Comparison of ENCODE assay signal across 10 cellular contexts in the genomic region with DNA sequence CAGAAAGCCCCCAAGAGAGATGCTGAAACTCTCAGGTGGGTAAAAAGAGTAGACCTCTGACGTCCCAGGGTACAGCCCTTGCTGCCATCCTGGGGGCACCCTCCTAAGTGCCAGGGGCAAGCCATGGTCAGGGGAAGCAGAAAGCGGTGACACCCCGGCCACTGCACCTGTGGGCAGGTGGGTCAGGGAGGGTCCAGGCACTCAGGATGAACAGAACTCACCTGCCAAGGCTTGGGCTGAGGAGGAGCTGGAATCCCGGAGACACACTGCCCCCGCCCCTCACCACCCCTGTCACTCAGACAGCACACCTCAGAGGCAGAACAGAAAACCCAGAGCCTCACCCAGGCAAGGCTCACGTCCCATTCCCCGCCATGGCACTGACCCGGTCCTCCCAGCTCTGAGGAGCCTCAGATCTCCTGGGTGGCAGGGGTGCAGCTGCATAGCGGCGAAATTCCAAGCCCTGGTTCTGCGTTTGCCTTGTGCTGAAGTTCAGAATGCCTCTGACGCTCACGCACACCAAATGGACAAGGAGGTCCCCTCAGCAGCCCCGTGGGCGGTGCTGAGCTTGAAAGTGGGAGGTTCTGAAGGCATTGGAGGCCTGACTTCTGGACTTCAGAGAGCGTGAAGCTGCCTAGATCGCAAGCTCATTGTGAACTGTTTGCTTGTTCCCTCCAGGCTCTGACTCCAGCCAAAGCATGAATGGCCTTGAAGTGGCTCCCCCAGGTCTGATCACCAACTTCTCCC. TPM values are rescaled to one million over a fixed set of nuclear protein-coding genes. Genes with fewer than 3 reads are reported as not detected.
A peak's percentile ranks its signal among the peaks of the same experiment; 100 is the strongest.
DNase-seq lines count a peak whose midpoint lies in the region; ATAC-seq, FAIRE-seq and TF ChIP-seq lines count a peak whose summit lies in the region.
"Had no signal": no experiment of that assay in that cellular context is flagged by ENCODE, and none has a peak within 500 bp of the region (broad histone marks: within the 10 kb centered on the region; RNA-seq: fewer than 3 reads in every experiment).

No MANE protein-coding gene starts in this region.

- no peak for DNase-seq in Panc1 (ENCODE audit: low read depth, low spot score)
- DNase-seq in left ventricle myocardium superior, result peak; percentile 31
- DNase-seq in stimulated activated naive B cell treated with anti-CD40 and anti-IgM and Interleukin-4, amounts not matched to agents 10 μg/mL and 1 μg/mL and 100 μg/mL, for 72 hours, result no peak
- no peak for DNase-seq in HTR-8/SVneo (ENCODE audit: insufficient read length, low spot score)
- DNase-seq in globus pallidus (ENCODE audit: low spot score), result no peak
- no peak for DNase-seq in erythroblast (lab: John Stamatoyannopoulos, UW)
- no peak for DNase-seq in NCI-H446 (lab: John Stamatoyannopoulos, UW)

- peaks cover 0 to 6% of the 10 kb centered on the region in 2 donors for H3K27me3 Mint-ChIP-seq in stimulated activated naive B cell treated with anti-CD40 and anti-IgM and Interleukin-4, amounts not matched to agents 10 μg/mL and 1 μg/mL and 100 μg/mL, for 72 hours

- in situ Hi-C loops in Panc1 (cut with HindIII; ENCODE audit: low pct_unique_long_range_greater_than_20kb, low sequenced_read_pairs), result no loop called here

- H3K4me3 Mint-ChIP-seq in stimulated activated naive B cell treated with anti-CD40 and anti-IgM and Interleukin-4, amounts not matched to agents 10 μg/mL and 1 μg/mL and 100 μg/mL, for 72 hours, result no peak overlapping the region

- peaks cover 6% of the 10 kb centered on the region; the same call in 1 of the 2 replicates for H3K4me1 ChIP-seq in Panc1 (ENCODE audit: control insufficient read depth, insufficient read depth, low read length)

- no peaks in the 10 kb centered on the region for H3K36me3 ChIP-seq in Panc1 (ENCODE audit: control insufficient read depth, insufficient read depth, low read length)

- no peak overlapping the region for H3K27ac ChIP-seq in Panc1 (ENCODE audit: low read length)

- FAIRE-seq in HTR-8/SVneo (lab: Jason Lieb, UNC), result no peak

- H3K4me3 ChIP-seq in Panc1 (ENCODE audit: low read depth in 2 of 2, low read length in 2 of 2), result no peak overlapping the region

- intact Hi-C loops in Panc1 (cut with micrococcal nuclease; ENCODE audit: unreplicated experiment), result no loop called here
- intact Hi-C loops in left ventricle myocardium superior (cut with micrococcal nuclease), result no loop called here

- H3K9me3 Mint-ChIP-seq in stimulated activated naive B cell treated with anti-CD40 and anti-IgM and Interleukin-4, amounts not matched to agents 10 μg/mL and 1 μg/mL and 100 μg/mL, for 72 hours, result no peaks in the 10 kb centered on the region

- no peaks in the 10 kb centered on the region for H3K27me3 ChIP-seq in Panc1 (ENCODE audit: control insufficient read depth, insufficient read depth, low read length)

- CTCF ChIA-PET in Panc1 (lab: Charles Lee), result interaction anchor here (0.7 to 2.2 kb wide), 3 partner anchors 59 to 122 kb away, joined by 3 to 42 read pairs (median 3); no protein-coding TSS in a partner anchor

- peak overlapping the region; percentile 51 for H3K27ac Mint-ChIP-seq in stimulated activated naive B cell treated with anti-CD40 and anti-IgM and Interleukin-4, amounts not matched to agents 10 μg/mL and 1 μg/mL and 100 μg/mL, for 72 hours

- no peak for TF ChIP-seq POLR2A in erythroblast (IDR thresholded peaks at IDR 0.05; ENCODE audit: low read length)

- BruUV-seq in Panc1 (replicated peaks; lab: Mats Ljungman, UMichigan), result no TSS peak

- peaks cover 58 to 81% of the 10 kb centered on the region in 2 donors for H3K4me1 Mint-ChIP-seq in stimulated activated naive B cell treated with anti-CD40 and anti-IgM and Interleukin-4, amounts not matched to agents 10 μg/mL and 1 μg/mL and 100 μg/mL, for 72 hours

- peaks cover 0 to 1% of the 10 kb centered on the region in 2 donors for H3K36me3 Mint-ChIP-seq in stimulated activated naive B cell treated with anti-CD40 and anti-IgM and Interleukin-4, amounts not matched to agents 10 μg/mL and 1 μg/mL and 100 μg/mL, for 72 hours

- POLR2A ChIA-PET in Panc1 (lab: Charles Lee), result no interaction called here

- no peak; the same call in 1 of the 2 replicates for TF ChIP-seq CTCF in Panc1 (IDR thresholded peaks at IDR 0.05)

- H3K9me3 ChIP-seq in Panc1 (ENCODE audit: control insufficient read depth, insufficient read depth, low read depth, low read length), result no peaks in the 10 kb centered on the region

- peak; percentile 7 for ATAC-seq in GM18907 (IDR thresholded peaks at IDR 0.05; ENCODE audit: unreplicated experiment)
- peak; percentile 37 for ATAC-seq in Panc1
- ATAC-seq in left ventricle myocardium superior, result no peak
- peak; percentile 7 to 19 for ATAC-seq in stimulated activated naive B cell treated with anti-CD40 and anti-IgM and Interleukin-4, amounts not matched to agents 10 μg/mL and 1 μg/mL and 100 μg/mL, for 72 hours (replicated peaks)

RNA-seq across cellular contexts. Expression of gene GPR17, which starts 4.3 kb away (rescaled TPM):
- total RNA-seq in Panc1 (2021; ENCODE audit: unreplicated experiment) (not detected), left ventricle myocardium superior (0.25 TPM)
- polyA plus RNA-seq in Panc1 (2012; ENCODE audit: insufficient read length), result not detected
- total RNA-seq: epithelial cell of proximal tubule, mesenteric fat pad had no signal

RNA-seq across cellular contexts. Expression of gene LIMS2, which starts 25.1 kb away (rescaled TPM):
- 8.9 TPM for total RNA-seq in Panc1 (2021; ENCODE audit: unreplicated experiment)
- polyA plus RNA-seq in Panc1 (2012; ENCODE audit: insufficient read length), result 7.1 TPM
- total RNA-seq in left ventricle myocardium superior, result 274 TPM

RNA-seq across cellular contexts. Expression of gene SFT2D3, which starts 51.1 kb away (rescaled TPM):
- total RNA-seq in Panc1 (2021; ENCODE audit: unreplicated experiment) (5.6 TPM), left ventricle myocardium superior (3.1 TPM)
- polyA plus RNA-seq in Panc1 (2012; ENCODE audit: insufficient read length), result not detected

Comparison
In these comparisons a context has a peak if more than half of its experiments do, and no peak if none do; other contexts are left out.
1. RNA of gene LIMS2, which starts 25.1 kb away (total RNA-seq): 274 TPM in left ventricle myocardium superior (single experiment); 8.9 TPM in Panc1 (single experiment); every median in the first group is over 10 times any median in the second.